In the genomic region with DNA sequence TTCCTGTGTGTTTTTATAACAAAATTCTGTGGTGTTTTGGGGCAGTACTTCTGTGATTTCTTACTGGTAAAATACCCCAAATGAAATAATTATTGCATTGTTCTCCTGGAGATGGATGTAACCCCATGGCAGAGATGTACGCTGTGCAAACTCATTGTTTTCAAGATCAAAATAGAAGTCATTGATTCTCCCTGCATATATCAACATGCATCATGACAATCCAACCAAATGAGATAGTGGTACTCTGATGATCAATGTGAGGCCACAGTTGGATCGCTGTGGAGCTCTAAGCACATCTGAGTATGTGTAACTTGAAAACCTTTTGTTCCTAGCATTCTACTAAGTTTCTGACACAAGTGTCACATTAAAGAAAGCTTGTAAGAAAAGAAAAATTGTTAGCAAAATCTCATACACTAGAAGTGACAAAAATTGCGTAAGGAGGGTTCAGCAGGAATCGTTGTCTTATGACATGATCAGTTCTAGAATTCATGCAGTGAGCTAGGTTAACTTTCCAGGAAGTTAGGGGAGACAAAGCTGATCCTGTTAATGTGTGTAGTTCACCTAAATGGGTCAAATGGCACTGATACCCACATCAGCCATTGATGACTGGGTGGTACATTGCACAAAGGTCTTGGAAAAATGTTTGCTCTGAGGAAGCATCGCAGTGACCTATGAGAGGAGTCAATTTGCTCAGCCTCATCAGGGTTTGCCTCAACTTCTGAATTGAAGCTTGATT, we compare ENCODE assay signal across 18 cellular contexts.
DNase-seq lines count a peak whose midpoint lies in the region; ATAC-seq, FAIRE-seq and TF ChIP-seq lines count a peak whose summit lies in the region.
"Had no signal": no experiment of that assay in that cellular context is flagged by ENCODE, and none has a peak within 500 bp of the region (broad histone marks: within the 10 kb centered on the region; RNA-seq: fewer than 3 reads in every experiment).

No MANE protein-coding gene starts in this region.

- H3K9me3 Mint-ChIP-seq in T-cell: peaks cover 4 to 9% (median 5%) of the 10 kb centered on the region in 3 donors

- H2AK5ac ChIP-seq in H1 (ENCODE audit: low read depth, low read length): no peak overlapping the region

- H3K27ac Mint-ChIP-seq in T-cell: no peak overlapping the region

- TF ChIP-seq EP300 in H1 (IDR thresholded peaks at IDR 0.05; ENCODE audit: borderline replicate concordance in 1 of 2, low read depth in 2 of 2, low read length in 2 of 2): no peak

- H3K9ac ChIP-seq in H1 (replicated peaks in 1 of 4; ENCODE audit: extremely low read depth in 1 of 4, low read depth in 3 of 4, low read length in 3 of 4): no peak overlapping the region

- H3K4me1 ChIP-seq in H1 (replicated peaks in 1 of 4; ENCODE audit: control insufficient read depth in 3 of 4, insufficient read depth in 4 of 4, low read length in 3 of 4) (peaks cover 0 to 18% (median 14%) of the 10 kb centered on the region in 4 experiments; a peak in 5 of 7 replicates), lower lobe of right lung (peaks cover 14% of the 10 kb centered on the region), spleen (peaks cover 0 to 18% (median 4%) of the 10 kb centered on the region in 6 donors), prostate gland (replicated peaks) (no peaks in the 10 kb centered on the region)

- TF ChIP-seq POLR2A in GM12891 (IDR thresholded peaks at IDR 0.05; ENCODE audit: low read depth, low read length) (no peak), H1 (IDR thresholded peaks at IDR 0.05; ENCODE audit: control extremely low read depth in 1 of 2, low read depth in 2 of 2, low read length in 2 of 2) (no peak), spleen (IDR thresholded peaks at IDR 0.05) (no peak), prostate gland (IDR thresholded peaks at IDR 0.05) (no peak)

- POLR2A ChIA-PET in H1 (lab: Charles Lee; ENCODE audit: partially characterized antibody) (no interaction called here), T-cell (lab: Charles Lee) (interaction anchor here in 1 of 2 donors (0.5 to 0.7 kb wide), 2 partner anchors 12 to 262 kb away, joined by 5 to 11 read pairs; no protein-coding TSS in a partner anchor)

- no peaks in the 10 kb centered on the region for H3K27me3 ChIP-seq in H1 (replicated peaks in 1 of 4; ENCODE audit: control insufficient read depth in 3 of 4, extremely low read depth in 1 of 4, insufficient read depth in 3 of 4, low read length in 3 of 4)
- no peaks in the 10 kb centered on the region for H3K27me3 ChIP-seq in lower lobe of right lung (ENCODE audit: low read depth)
- no peaks in the 10 kb centered on the region for H3K27me3 ChIP-seq in spleen (replicated peaks in 1 of 7)
- no peaks in the 10 kb centered on the region for H3K27me3 ChIP-seq in prostate gland (replicated peaks; ENCODE audit: insufficient read depth)

- WGBS in H1 (ENCODE audit: extremely low coverage in 1 of 2, insufficient coverage in 1 of 2, insufficient read length in 1 of 2, insufficient replicate concordance in 2 of 2, low coverage in 1 of 2, low lambda C conversion rate in 2 of 2, missing lambda C conversion rate in 1 of 2), 2 experiments: 96% methylated on average over 5 of the region's 5 CpGs; no CpG with 5 or more reads in 1 of the 2 experiments
- WGBS in spleen, 5 donors: 84 to 95% (median 87%) methylated on average over 5 of the region's 5 CpGs
- WGBS in prostate gland: 90% methylated on average over 5 of the region's 5 CpGs

- no peaks in the 10 kb centered on the region for H3K36me3 Mint-ChIP-seq in T-cell

- H3K4ac ChIP-seq in H1 (replicated peaks; ENCODE audit: insufficient read length, low read depth, low read length): no peak overlapping the region

- no peak overlapping the region for H3K4me3 Mint-ChIP-seq in T-cell

- peak; percentile 13 for FAIRE-seq in GM12891 (lab: Jason Lieb, UNC)
- peak; percentile 39 for FAIRE-seq in H1 (lab: Jason Lieb, UNC)
- FAIRE-seq: H54 had no signal

- no peak overlapping the region for H2BK12ac ChIP-seq in H1 (ENCODE audit: low read depth, low read length)

- H3K79me1 ChIP-seq in H1 (ENCODE audit: low read depth, low read length): no peaks in the 10 kb centered on the region; the same call in 1 of the 2 replicates

- H3K36me3 ChIP-seq in H1 (ENCODE audit: control insufficient read depth in 2 of 4, insufficient read depth in 4 of 4, low read length in 3 of 4) (no peaks in the 10 kb centered on the region), lower lobe of right lung (no peaks in the 10 kb centered on the region), spleen (no peaks in the 10 kb centered on the region), prostate gland (no peaks in the 10 kb centered on the region)

- H3K56ac ChIP-seq in H1 (replicated peaks; ENCODE audit: insufficient read length, low read depth, low read length): no peak overlapping the region

- H3K9me3 ChIP-seq in H1 (ENCODE audit: insufficient read depth in 2 of 2, low read depth in 1 of 2, low read length in 1 of 2) (no peaks in the 10 kb centered on the region), lower lobe of right lung (no peaks in the 10 kb centered on the region), spleen (no peaks in the 10 kb centered on the region), prostate gland (no peaks in the 10 kb centered on the region)

- H2BK120ac ChIP-seq in H1 (replicated peaks; ENCODE audit: low read depth, low read length): no peak overlapping the region

- no peak overlapping the region for H2BK5ac ChIP-seq in H1 (ENCODE audit: low read depth, low read length)

- no peak for DNase-seq in GM12891 (ENCODE audit: insufficient read length, low spot score)
- DNase-seq in H1 (ENCODE audit: low read depth in 1 of 2, low spot score in 2 of 2): no peak
- no peak for DNase-seq in lower lobe of right lung
- DNase-seq in putamen (ENCODE audit: low spot score): peak; percentile 86
- no peak for DNase-seq in AG08396 (ENCODE audit: low spot score)
- DNase-seq in spleen: no peak
- DNase-seq in T-cell: no peak
- no peak for DNase-seq in prostate gland (ENCODE audit: low spot score)
- DNase-seq: DMS79, KG1, NCI-H1417 treated with DMSO at 0.1 percent for 48 hours, NCI-H187 treated with DMSO at 0.1 percent for 48 hours, NCI-H2227 treated with DMSO at 0.1 percent for 48 hours, NCI-H510A treated with DMSO at 0.1 percent for 48 hours, PC-3, RPMI8226, SIG-M5 had no signal

- no peak overlapping the region for H2BK15ac ChIP-seq in H1 (ENCODE audit: low read length)

- H3K14ac ChIP-seq in H1 (ENCODE audit: insufficient read length): no peak overlapping the region

- H4K91ac ChIP-seq in H1 (replicated peaks; ENCODE audit: insufficient read length, low read length): no peak overlapping the region

- CTCF ChIA-PET in H1 (lab: Charles Lee; ENCODE audit: partially characterized antibody): interaction anchor here (1.8 kb wide), 1 partner anchor 10 kb away, joined by 4 read pairs; no protein-coding TSS in a partner anchor
- CTCF ChIA-PET in T-cell (lab: Charles Lee): no interaction called here

- intact Hi-C loops in lower lobe of right lung (cut with DNase I): no loop called here
- intact Hi-C loops in spleen (cut with DNase I; ENCODE audit: low total_unique reads): no loop called here
- intact Hi-C loops in prostate gland (cut with DNase I): no loop called here

- H3K4me3 ChIP-seq in H1 (ENCODE audit: extremely low read depth in 1 of 4, insufficient read depth in 2 of 4, low read depth in 3 of 4, low read length in 4 of 4) (no peak overlapping the region), lower lobe of right lung (no peak overlapping the region), spleen (no peak overlapping the region), prostate gland (no peak overlapping the region)

- H4K5ac ChIP-seq in H1 (ENCODE audit: insufficient read length, low read depth, low read length): no peak overlapping the region

- TF ChIP-seq CTCF in H1 (IDR thresholded peaks at IDR 0.05; ENCODE audit: control extremely low read depth in 1 of 3, insufficient read depth in 1 of 3, low read depth in 1 of 3, low read length in 3 of 3): no peak
- no peak for TF ChIP-seq CTCF in lower lobe of right lung (IDR thresholded peaks at IDR 0.05)
- no peak for TF ChIP-seq CTCF in spleen (IDR thresholded peaks at IDR 0.05 in 8 of 11, conservative IDR thresholded peaks at IDR 0.05 in 3 of 11)
- TF ChIP-seq CTCF in prostate gland (IDR thresholded peaks at IDR 0.05): no peak

- no peak for TF ChIP-seq RAD21 in H1 (IDR thresholded peaks at IDR 0.05 in 1 of 2, conservative IDR thresholded peaks at IDR 0.05 in 1 of 2; ENCODE audit: low read depth in 2 of 2, low read length in 2 of 2)

- ATAC-seq in lower lobe of right lung (peak; percentile 44 to 46), T-cell (replicated peaks in 1 of 4) (no peak)
- ATAC-seq: PC-3 had no signal

- H4K8ac ChIP-seq in H1 (ENCODE audit: extremely low read depth, insufficient read depth, low read length): no peak overlapping the region

- no peak overlapping the region for H2AFZ ChIP-seq in H1 (ENCODE audit: low read length)

- no peaks in the 10 kb centered on the region for H4K20me1 ChIP-seq in H1 (replicated peaks in 1 of 2; ENCODE audit: control insufficient read depth in 1 of 2, insufficient read depth in 2 of 2, low read length in 2 of 2)

- H3K4me1 Mint-ChIP-seq in T-cell: no peaks in the 10 kb centered on the region

- H3K23ac ChIP-seq in H1 (ENCODE audit: insufficient read length): no peak overlapping the region

- H3K4me2 ChIP-seq in H1 (ENCODE audit: insufficient read depth in 1 of 2, low read depth in 2 of 2, low read length in 2 of 2): no peak overlapping the region

- H2BK20ac ChIP-seq in H1 (ENCODE audit: low read length): no peak overlapping the region

- H3K27me3 Mint-ChIP-seq in T-cell: no peaks in the 10 kb centered on the region

- H3K27ac ChIP-seq in H1 (ENCODE audit: low read depth, low read length) (no peak overlapping the region), lower lobe of right lung (no peak overlapping the region), spleen (no peak overlapping the region), prostate gland (no peak overlapping the region)

- no peaks in the 10 kb centered on the region for H3K23me2 ChIP-seq in H1 (ENCODE audit: low read depth, low read length)

- H3K79me2 ChIP-seq in H1 (ENCODE audit: control insufficient read depth in 1 of 2, insufficient read depth in 2 of 2, low read length in 2 of 2): peaks cover 0 to 39% of the 10 kb centered on the region in 2 experiments; a peak in 3 of 4 replicates

- no peak overlapping the region for H3K18ac ChIP-seq in H1 (ENCODE audit: extremely low read depth, low read length)

TF ChIP-seq in GM12891, 5 proteins besides CTCF, POLR2A, EP300 and RAD21 (continues in another document):
- no peak for TF ChIP-seq PAX5 (IDR thresholded peaks at IDR 0.05; ENCODE audit: insufficient read depth, low read length, severe bottlenecking)
- TF ChIP-seq POLR2AphosphoS5 (IDR thresholded peaks at IDR 0.05; ENCODE audit: low read depth, low read length): no peak
- no peak for TF ChIP-seq SPI1 (IDR thresholded peaks at IDR 0.05; ENCODE audit: low read depth, low read length)
- no peak for TF ChIP-seq TAF1 (IDR thresholded peaks at IDR 0.05; ENCODE audit: low read depth, low read length)

TF ChIP-seq in H1, 55 proteins besides CTCF, POLR2A, EP300 and RAD21 (continues in another document):
- TF ChIP-seq RNF2 (IDR thresholded peaks at IDR 0.05; ENCODE audit: borderline replicate concordance, low read depth, low read length, missing control alignments, poor library complexity, severe bottlenecking) (no peak), CBX8 (IDR thresholded peaks at IDR 0.05; ENCODE audit: borderline replicate concordance, low read depth, low read length) (no peak), TAF7 (optimal IDR thresholded peaks at IDR 0.05; ENCODE audit: borderline replicate concordance, low read depth, low read length) (no peak)

Comparison
In these comparisons a context has a peak if more than half of its experiments do, and no peak if none do; other contexts are left out.
1. ATAC-seq: peak in lower lobe of right lung (2 of 2); none in T-cell (0 of 4).